In the genomic region with DNA sequence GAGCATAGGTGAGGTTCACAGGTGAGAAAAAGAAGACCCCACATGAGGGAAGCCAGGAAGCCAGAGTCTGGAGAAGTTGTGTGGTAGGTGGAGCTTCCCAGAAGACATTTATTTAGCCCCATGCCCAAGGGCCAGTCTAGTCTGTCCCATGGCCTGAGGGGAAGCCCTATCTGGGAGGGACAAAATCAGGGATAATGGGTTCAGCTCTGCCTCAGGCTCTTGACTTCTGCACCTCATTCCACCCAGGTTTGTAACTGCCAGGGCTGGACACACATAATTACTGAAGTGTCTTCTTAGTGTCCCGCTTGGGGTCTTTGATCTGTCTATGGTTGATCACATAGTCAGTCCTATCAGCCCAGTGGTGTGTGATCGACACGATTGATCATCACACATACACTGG, we compare ENCODE assay signal across 29 cellular contexts. TPM values are rescaled to one million over a fixed set of nuclear protein-coding genes. Genes with fewer than 3 reads are reported as not detected.
DNase-seq lines count a peak whose midpoint lies in the region; ATAC-seq and TF ChIP-seq lines count a peak whose summit lies in the region.
"Had no signal": no experiment of that assay in that cellular context is flagged by ENCODE, and none has a peak within 500 bp of the region (broad histone marks: within the 10 kb centered on the region; RNA-seq: fewer than 3 reads in every experiment).

No MANE protein-coding gene starts in this region.

- intact Hi-C loops in MCF 10A (cut with micrococcal nuclease), result no loop called here
- intact Hi-C loops in mammary epithelial cell (cut with micrococcal nuclease), result no loop called here
- intact Hi-C loops in esophagus squamous epithelium (cut with DNase I), result no loop called here
- intact Hi-C loops in psoas muscle (cut with DNase I), result no loop called here
- intact Hi-C loops in upper lobe of right lung (cut with DNase I), result no loop called here
- intact Hi-C loops in natural killer cell (cut with micrococcal nuclease), result no loop called here

- H3K4me3 ChIP-seq in mammary epithelial cell (replicated peaks in 1 of 3; ENCODE audit: insufficient read depth in 1 of 3, low read depth in 2 of 3, low read length in 3 of 3) (no peak overlapping the region), esophagus squamous epithelium (no peak overlapping the region), psoas muscle (no peak overlapping the region), upper lobe of right lung (no peak overlapping the region)
- H3K4me3 ChIP-seq: GM23338, K562, transverse colon had no signal

- H3K27ac ChIP-seq in mammary epithelial cell (ENCODE audit: insufficient read depth, low read depth, low read length) (no peak overlapping the region), esophagus squamous epithelium (peak overlapping the region in 3 of 4 donors; percentile 93 to 94 (median 94)), psoas muscle (peak overlapping the region; percentile 55), upper lobe of right lung (peak overlapping the region; percentile 30)
- H3K27ac ChIP-seq: 22Rv1 had no signal

- no peaks in the 10 kb centered on the region for H3K9me3 Mint-ChIP-seq in MCF 10A (ENCODE audit: unreplicated experiment)
- H3K9me3 Mint-ChIP-seq in natural killer cell, result no peaks in the 10 kb centered on the region
- no peaks in the 10 kb centered on the region for H3K9me3 Mint-ChIP-seq in osteocyte (ENCODE audit: unreplicated experiment)
- H3K9me3 Mint-ChIP-seq: activated CD4-positive, alpha-beta memory T cell treated with anti-CD3 and anti-CD28 coated beads, Interleukin-2, amount 10 ng/mL, durations not matched to agents 7 days and 5 days; GM23338 had no signal

- BruUV-seq in MCF 10A (replicated peaks; lab: Mats Ljungman, UMichigan) (no TSS peak), mammary epithelial cell (replicated peaks; lab: Mats Ljungman, UMichigan) (no TSS peak)

- no peak overlapping the region for H2AFZ ChIP-seq in mammary epithelial cell (ENCODE audit: low read depth, low read length)
- H2AFZ ChIP-seq: GM23338 had no signal

- CTCF ChIA-PET in MCF 10A (lab: Yijun Ruan, JAX) (interaction anchor here (1.1 to 1.6 kb wide), 4 partner anchors 8 to 38 kb away, joined by 3 to 7 read pairs (median 4); partner anchors contain the start of gene NCBP2L), mammary epithelial cell (lab: Charles Lee; ENCODE audit: low non-redundant PET) (no interaction called here)

- no peak for DNase-seq in MCF 10A (ENCODE audit: unreplicated experiment)
- DNase-seq in mammary epithelial cell, result no peak
- no peak for DNase-seq in esophagus squamous epithelium (lab: John Stamatoyannopoulos, UW)
- DNase-seq in psoas muscle, result no peak
- DNase-seq in upper lobe of right lung, result no peak
- DNase-seq in natural killer cell, result no peak
- no peak for DNase-seq in LoVo (ENCODE audit: low spot score)
- DNase-seq in osteocyte (ENCODE audit: extremely low spot score, unreplicated experiment), result no peak
- DNase-seq: activated CD4-positive, alpha-beta memory T cell treated with anti-CD3 and anti-CD28 coated beads, Interleukin-2, amount 10 ng/mL, durations not matched to agents 7 days and 5 days; activated CD4-positive, CD25-positive, alpha-beta regulatory T cell treated with anti-CD3 and anti-CD28 coated beads, Interleukin-2, amount 50 U/mL, for 72 hours; activated effector memory CD4-positive, alpha-beta T cell treated with anti-CD3 and anti-CD28 coated beads, Interleukin-2, amount 50 U/mL, for 16 hours; DMS153; effector memory CD4-positive, alpha-beta T cell; foreskin melanocyte; MM.1S; NCI-H1436 treated with DMSO at 0.1 percent for 48 hours; PC-3; SHP77 treated with DMSO at 0.1 percent for 48 hours; small intestine; stimulated activated CD4-positive, alpha-beta T cell treated with anti-CD3 and anti-CD28 coated beads, Interleukin-2, amount 100 ng/mL, for 48 hours; stimulated activated naive B cell treated with anti-CD40 and anti-IgM and Interleukin-4, amounts not matched to agents 10 μg/mL and 1 μg/mL and 100 μg/mL, for 72 hours; SW 1271; transverse colon had no signal

- no peaks in the 10 kb centered on the region for H3K9me3 ChIP-seq in mammary epithelial cell (replicated peaks; ENCODE audit: insufficient read depth, low read length)
- H3K9me3 ChIP-seq in esophagus squamous epithelium, result no peaks in the 10 kb centered on the region
- no peaks in the 10 kb centered on the region for H3K9me3 ChIP-seq in psoas muscle
- H3K9me3 ChIP-seq in upper lobe of right lung, result no peaks in the 10 kb centered on the region
- H3K9me3 ChIP-seq: transverse colon had no signal

- H3K27ac Mint-ChIP-seq in MCF 10A (ENCODE audit: low read depth, unreplicated experiment), result peak overlapping the region; percentile 76
- peak overlapping the region in 1 of 2 donors; percentile 36 for H3K27ac Mint-ChIP-seq in natural killer cell
- H3K27ac Mint-ChIP-seq in osteocyte (ENCODE audit: unreplicated experiment), result no peak overlapping the region
- H3K27ac Mint-ChIP-seq: activated CD4-positive, alpha-beta memory T cell treated with anti-CD3 and anti-CD28 coated beads, Interleukin-2, amount 10 ng/mL, durations not matched to agents 7 days and 5 days; GM23338 had no signal

- H3K36me3 ChIP-seq in mammary epithelial cell (ENCODE audit: insufficient read depth, low read length) (no peaks in the 10 kb centered on the region), esophagus squamous epithelium (no peaks in the 10 kb centered on the region), psoas muscle (ENCODE audit: insufficient read depth in 1 of 2, low read depth in 1 of 2) (no peaks in the 10 kb centered on the region), upper lobe of right lung (no peaks in the 10 kb centered on the region)
- H3K36me3 ChIP-seq: transverse colon had no signal

- H4K20me1 ChIP-seq in mammary epithelial cell (ENCODE audit: insufficient read depth, low read length), result no peaks in the 10 kb centered on the region

- dilution Hi-C loops in mammary epithelial cell (cut with HindIII; ENCODE audit: low sequenced_read_pairs), result no loop called here

- no peak for TF ChIP-seq POLR2A in esophagus squamous epithelium (IDR thresholded peaks at IDR 0.05)

- H3K9ac ChIP-seq in mammary epithelial cell (ENCODE audit: insufficient read depth, low read length), result no peak overlapping the region

- in situ Hi-C loops in mammary epithelial cell (cut with MboI; ENCODE audit: low sequenced_read_pairs in 2 of 2), result no loop called here

- no peak overlapping the region for H3K4me3 Mint-ChIP-seq in MCF 10A (ENCODE audit: unreplicated experiment)
- H3K4me3 Mint-ChIP-seq in natural killer cell, result no peak overlapping the region
- H3K4me3 Mint-ChIP-seq in osteocyte (ENCODE audit: unreplicated experiment), result no peak overlapping the region
- H3K4me3 Mint-ChIP-seq: activated CD4-positive, alpha-beta memory T cell treated with anti-CD3 and anti-CD28 coated beads, Interleukin-2, amount 10 ng/mL, durations not matched to agents 7 days and 5 days; GM23338 had no signal

- ATAC-seq in psoas muscle, result no peak
- ATAC-seq in upper lobe of right lung, result no peak
- no peak for ATAC-seq in natural killer cell
- ATAC-seq: GM23338; K562; PC-3; stimulated activated naive B cell treated with anti-CD40 and anti-IgM and Interleukin-4, amounts not matched to agents 10 μg/mL and 1 μg/mL and 100 μg/mL, for 72 hours had no signal

- TF ChIP-seq CTCF in MCF 10A (IDR thresholded peaks at IDR 0.05; ENCODE audit: unreplicated experiment), result no peak
- TF ChIP-seq CTCF in mammary epithelial cell (conservative IDR thresholded peaks at IDR 0.05 in 1 of 2, IDR thresholded peaks at IDR 0.05 in 1 of 2; ENCODE audit: extremely low read depth in 1 of 2, insufficient read depth in 1 of 2, low read depth in 1 of 2, low read length in 2 of 2), result no peak
- TF ChIP-seq CTCF in esophagus squamous epithelium (IDR thresholded peaks at IDR 0.05), result no peak
- TF ChIP-seq CTCF in psoas muscle (IDR thresholded peaks at IDR 0.05), result no peak
- TF ChIP-seq CTCF in upper lobe of right lung (IDR thresholded peaks at IDR 0.05), result no peak
- TF ChIP-seq CTCF in natural killer cell (IDR thresholded peaks at IDR 0.05), result no peak
- no peak for TF ChIP-seq CTCF in osteocyte (IDR thresholded peaks at IDR 0.05)

- H3K36me3 Mint-ChIP-seq in MCF 10A (ENCODE audit: insufficient read depth, unreplicated experiment) (peaks cover 13% of the 10 kb centered on the region), natural killer cell (no peaks in the 10 kb centered on the region), osteocyte (ENCODE audit: unreplicated experiment) (no peaks in the 10 kb centered on the region)
- H3K36me3 Mint-ChIP-seq: stimulated activated naive B cell treated with anti-CD40 and anti-IgM and Interleukin-4, amounts not matched to agents 10 μg/mL and 1 μg/mL and 100 μg/mL, for 72 hours had no signal

- H3K4me1 Mint-ChIP-seq in MCF 10A (ENCODE audit: insufficient read depth, unreplicated experiment), result peaks cover 32% of the 10 kb centered on the region
- peaks cover 19 to 29% of the 10 kb centered on the region in 2 donors for H3K4me1 Mint-ChIP-seq in natural killer cell
- peaks cover 47% of the 10 kb centered on the region for H3K4me1 Mint-ChIP-seq in osteocyte (ENCODE audit: unreplicated experiment)

- POLR2A ChIA-PET in MCF 10A (lab: Yijun Ruan, JAX), result interaction anchor here (1.1 to 7.6 kb wide), 7 partner anchors 9 to 64 kb away, joined by 3 to 83 read pairs (median 32); partner anchors contain the start of genes NCBP2L and TSC22D3

- 100% methylated on average over 3 of the region's 3 CpGs for WGBS in mammary epithelial cell (ENCODE audit: low coverage, missing lambda C conversion rate)
- no CpG with 5 or more reads among the region's 3 CpGs for WGBS in esophagus squamous epithelium, 2 donors
- 89 to 97% (median 93%) methylated on average over 3 of the region's 3 CpGs for WGBS in psoas muscle, 3 donors

- H3K27me3 ChIP-seq in mammary epithelial cell (ENCODE audit: insufficient read depth, low read length) (no peaks in the 10 kb centered on the region), esophagus squamous epithelium (no peaks in the 10 kb centered on the region), psoas muscle (ENCODE audit: insufficient read depth in 3 of 3, low read length in 2 of 3) (peaks cover 0 to 11% (median 0%) of the 10 kb centered on the region in 3 donors), upper lobe of right lung (no peaks in the 10 kb centered on the region)
- H3K27me3 ChIP-seq: transverse colon had no signal

- H3K4me1 ChIP-seq in mammary epithelial cell (ENCODE audit: insufficient read depth, low read length), result peaks cover 12% of the 10 kb centered on the region
- peaks cover 24 to 94% (median 53%) of the 10 kb centered on the region in 3 donors for H3K4me1 ChIP-seq in esophagus squamous epithelium
- H3K4me1 ChIP-seq in psoas muscle, result peaks cover 54% of the 10 kb centered on the region
- peaks cover 33% of the 10 kb centered on the region for H3K4me1 ChIP-seq in upper lobe of right lung

- no peaks in the 10 kb centered on the region for H3K79me2 ChIP-seq in mammary epithelial cell (ENCODE audit: insufficient read depth, low read length)

- H3K4me2 ChIP-seq in mammary epithelial cell (ENCODE audit: insufficient read depth, low read depth, low read length), result no peak overlapping the region
- H3K4me2 ChIP-seq: GM23338 had no signal

- H3K27me3 Mint-ChIP-seq in MCF 10A (ENCODE audit: insufficient read depth, unreplicated experiment), result peaks cover 64% of the 10 kb centered on the region
- H3K27me3 Mint-ChIP-seq in natural killer cell (ENCODE audit: low read depth in 2 of 2), result no peaks in the 10 kb centered on the region
- H3K27me3 Mint-ChIP-seq in osteocyte (ENCODE audit: unreplicated experiment), result no peaks in the 10 kb centered on the region
- H3K27me3 Mint-ChIP-seq: activated CD4-positive, alpha-beta memory T cell treated with anti-CD3 and anti-CD28 coated beads, Interleukin-2, amount 10 ng/mL, durations not matched to agents 7 days and 5 days had no signal

RNA-seq across cellular contexts. Expression of gene TSC22D3, which starts 36.0 kb away (rescaled TPM):
- total RNA-seq in MCF 10A (2022), result 115 and 124 TPM in 2 replicates
- 10 to 100 TPM; 53.9 to 83.7 TPM for total RNA-seq in mammary epithelial cell
- 50.7 TPM for polyA plus RNA-seq in mammary epithelial cell
- polyA minus RNA-seq in mammary epithelial cell, result 29.4 TPM
- 100 to 1,000 TPM in 3 of 4 donors, 10 to 100 TPM in 1; 50.2 to 558 (median 140) TPM for total RNA-seq in esophagus squamous epithelium
- 100 to 1,000 TPM in 3 of 4 donors, 10 to 100 TPM in 1; 23.7 to 310 (median 184) TPM for total RNA-seq in psoas muscle
- 1,000 to 10,000 TPM in 1 of 3 donors, 100 to 1,000 TPM in 2; 467 to 1,236 (median 802) TPM for polyA plus RNA-seq in psoas muscle
- total RNA-seq in upper lobe of right lung, result 317 TPM
- 1,000 to 10,000 TPM in 2 of 3 donors, 100 to 1,000 TPM in 1; 895 to 1,800 (median 1,053) TPM for total RNA-seq in natural killer cell
- 187 and 212 TPM in 2 replicates for total RNA-seq in osteocyte
- total RNA-seq: G401 had no signal

RNA-seq across cellular contexts. Expression of gene NCBP2L, which starts 38.0 kb away (rescaled TPM):
- total RNA-seq in MCF 10A (2022) (not detected in 2 replicates), mammary epithelial cell (not detected), esophagus squamous epithelium (not detected), psoas muscle (not detected), upper lobe of right lung (not detected), natural killer cell (under 1 TPM in 1 of 3 donors, not detected in 2; 0.18 TPM), osteocyte (not detected in 2 replicates)
- polyA plus RNA-seq in mammary epithelial cell (not detected), psoas muscle (under 1 TPM in 2 of 3 donors, not detected in 1; 0.03 to 0.40 TPM)
- polyA minus RNA-seq in mammary epithelial cell, result not detected
- total RNA-seq: activated CD4-positive, alpha-beta memory T cell treated with anti-CD3 and anti-CD28 coated beads, Interleukin-2, amount 10 ng/mL, durations not matched to agents 7 days and 5 days; G401; GM23338; HT-29; K562; mucosa of gallbladder; PC-3; transverse colon had no signal
- polyA plus RNA-seq: GM23338, K562 had no signal
